19 cellular contexts compared by ENCODE assay signal in the genomic region with DNA sequence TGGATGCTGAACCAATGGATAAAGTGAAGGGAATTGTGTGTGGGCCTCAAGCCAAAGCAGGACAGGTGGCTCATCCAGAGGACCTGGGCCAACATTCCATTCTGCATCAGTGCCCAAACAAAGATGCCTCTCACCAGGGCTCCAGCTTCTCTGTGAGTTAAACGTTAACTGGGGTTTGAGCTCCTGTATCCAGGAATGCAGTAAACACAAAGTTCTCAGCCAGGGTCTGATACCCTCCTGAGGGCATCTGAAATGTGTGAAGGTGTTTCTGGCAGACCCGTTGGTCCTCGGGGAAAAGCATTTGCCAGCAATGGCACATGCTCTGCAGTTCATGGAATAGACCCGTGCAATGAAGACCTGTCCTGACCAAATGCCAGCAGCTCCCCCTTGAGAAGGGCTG. TPM values are rescaled to one million over a fixed set of nuclear protein-coding genes. Genes with fewer than 3 reads are reported as not detected.
DNase-seq lines count a peak whose midpoint lies in the region; ATAC-seq, FAIRE-seq and TF ChIP-seq lines count a peak whose summit lies in the region.
"Had no signal": no experiment of that assay in that cellular context is flagged by ENCODE, and none has a peak within 500 bp of the region (broad histone marks: within the 10 kb centered on the region; RNA-seq: fewer than 3 reads in every experiment).

No MANE protein-coding gene starts in this region.

- H3K4me2 ChIP-seq in A549, result peak overlapping the region; percentile 54

- H3K4me1 Mint-ChIP-seq in CD8-positive, alpha-beta T cell (ENCODE audit: low read depth), result no peaks in the 10 kb centered on the region
- H3K4me1 Mint-ChIP-seq: naive thymus-derived CD4-positive, alpha-beta T cell had no signal

- no peaks in the 10 kb centered on the region for H3K36me3 ChIP-seq in NT2/D1 (ENCODE audit: insufficient read depth, insufficient read length, low read length)
- no peaks in the 10 kb centered on the region for H3K36me3 ChIP-seq in CD8-positive, alpha-beta T cell (ENCODE audit: insufficient read depth, low read length)
- H3K36me3 ChIP-seq: breast epithelium, left ventricle myocardium inferior, suprapubic skin had no signal

- no peak for TF ChIP-seq POLR2A in A549 (IDR thresholded peaks at IDR 0.05; ENCODE audit: low read length)

- peak overlapping the region; percentile 53 to 69 for H3K27ac ChIP-seq in A549
- no peak overlapping the region for H3K27ac ChIP-seq in CD8-positive, alpha-beta T cell (ENCODE audit: low read depth, low read length)
- H3K27ac ChIP-seq: breast epithelium, left ventricle myocardium inferior, suprapubic skin had no signal

- H3K4me3 ChIP-seq in A549 (no peak overlapping the region), NT2/D1 (ENCODE audit: insufficient read length, low read depth) (no peak overlapping the region)
- no peak overlapping the region for H3K4me3 ChIP-seq in CD8-positive, alpha-beta T cell (ENCODE audit: low read depth, low read length)
- H3K4me3 ChIP-seq: breast epithelium, left ventricle myocardium inferior, suprapubic skin had no signal

- H3K9me3 ChIP-seq in A549 (no peaks in the 10 kb centered on the region), NT2/D1 (ENCODE audit: insufficient read depth, low read length) (no peaks in the 10 kb centered on the region)
- H3K9me3 ChIP-seq in CD8-positive, alpha-beta T cell (ENCODE audit: low read length), result no peaks in the 10 kb centered on the region
- H3K9me3 ChIP-seq: breast epithelium, left ventricle myocardium inferior, suprapubic skin had no signal

- H3K36me3 Mint-ChIP-seq in CD8-positive, alpha-beta T cell, result no peaks in the 10 kb centered on the region
- H3K36me3 Mint-ChIP-seq: naive thymus-derived CD4-positive, alpha-beta T cell had no signal

- peak; percentile 70 to 88; a peak in 5 of 6 replicates for ATAC-seq in A549
- ATAC-seq in CD8-positive, alpha-beta T cell, result no peak
- ATAC-seq in HG03432 (IDR thresholded peaks at IDR 0.05; ENCODE audit: unreplicated experiment), result no peak
- ATAC-seq: naive thymus-derived CD4-positive, alpha-beta T cell had no signal

- TF ChIP-seq CTCF in A549 (IDR thresholded peaks at IDR 0.05), result no peak
- no peak for TF ChIP-seq CTCF in CD8-positive, alpha-beta T cell (IDR thresholded peaks at IDR 0.05)

- FAIRE-seq in A549 (lab: Jason Lieb, UNC), result peak; percentile 89

- H3K27me3 Mint-ChIP-seq in CD8-positive, alpha-beta T cell (ENCODE audit: low read depth), result peaks cover 14% of the 10 kb centered on the region

- H3K9ac ChIP-seq in NT2/D1 (ENCODE audit: insufficient read length, low read depth), result no peak overlapping the region

- TF ChIP-seq RAD21 in A549 (conservative IDR thresholded peaks at IDR 0.05 in 1 of 2, IDR thresholded peaks at IDR 0.05 in 1 of 2), result no peak

- H3K4me1 ChIP-seq in A549, result peaks cover 27% of the 10 kb centered on the region
- H3K4me1 ChIP-seq in NT2/D1 (ENCODE audit: insufficient read depth, insufficient read length), result peaks cover 2% of the 10 kb centered on the region
- H3K4me1 ChIP-seq in CD8-positive, alpha-beta T cell (ENCODE audit: insufficient read depth, low read length), result no peaks in the 10 kb centered on the region
- H3K4me1 ChIP-seq: breast epithelium, left ventricle myocardium inferior, suprapubic skin had no signal

- WGBS in A549 (ENCODE audit: missing lambda C conversion rate), result 3% methylated on average over 4 of the region's 4 CpGs

- POLR2A ChIA-PET in A549 (lab: Yijun Ruan, JAX), result interaction anchor here (0.8 to 1.7 kb wide), 4 partner anchors 11 to 216 kb away, joined by 3 to 7 read pairs (median 4); a partner anchor contains a TSS
- POLR2A ChIA-PET in CD8-positive, alpha-beta T cell (lab: Charles Lee), result no interaction called here

- intact Hi-C loops in CD8-positive, alpha-beta T cell (cut with DNase I, micrococcal nuclease), result no loop called here

- CTCF ChIA-PET in A549 (lab: Yijun Ruan, JAX), result interaction anchor here (1.2 to 1.6 kb wide), 6 partner anchors 11 to 439 kb away, joined by 4 to 17 read pairs (median 4); no protein-coding TSS in a partner anchor
- CTCF ChIA-PET in CD8-positive, alpha-beta T cell (lab: Charles Lee), result interaction anchor here (0.8 kb wide), 1 partner anchor 11 kb away, joined by 3 read pairs; no protein-coding TSS in a partner anchor

- H3K9me3 Mint-ChIP-seq in CD8-positive, alpha-beta T cell, result no peaks in the 10 kb centered on the region
- H3K9me3 Mint-ChIP-seq: naive thymus-derived CD4-positive, alpha-beta T cell had no signal

- H3K27me3 ChIP-seq in NT2/D1 (ENCODE audit: insufficient read depth, insufficient read length), result no peaks in the 10 kb centered on the region
- no peaks in the 10 kb centered on the region for H3K27me3 ChIP-seq in CD8-positive, alpha-beta T cell (ENCODE audit: insufficient read depth, low read length)
- H3K27me3 ChIP-seq: breast epithelium, suprapubic skin had no signal

- H3K27ac Mint-ChIP-seq in CD8-positive, alpha-beta T cell, result no peak overlapping the region
- H3K27ac Mint-ChIP-seq: naive thymus-derived CD4-positive, alpha-beta T cell had no signal

- TF ChIP-seq EP300 in A549 (IDR thresholded peaks at IDR 0.05), result no peak

- DNase-seq in A549 (ENCODE audit: low read depth in 1 of 2, low spot score in 1 of 2) (peak; percentile 33 to 81), LoVo (ENCODE audit: low spot score) (peak; percentile 72), NT2/D1 (ENCODE audit: low read depth, low spot score) (peak; percentile 38), kidney tubule cell (ENCODE audit: low spot score) (peak; percentile 98), epidermal melanocyte (ENCODE audit: insufficient read length, low spot score) (no peak)
- no peak for DNase-seq in CD8-positive, alpha-beta T cell
- no peak for DNase-seq in activated CD8-positive, alpha-beta memory T cell treated with anti-CD3 and anti-CD28 coated beads, Interleukin-2, amount 50 U/mL, for 4 hours
- DNase-seq: activated naive CD4-positive, alpha-beta T cell treated with Interleukin-2 at 50 U/mL for 16 hours; left ventricle myocardium inferior; MM.1S; naive thymus-derived CD4-positive, alpha-beta T cell; NCI-H446 treated with DMSO at 0.1 percent for 48 hours; stimulated activated CD4-positive, alpha-beta T cell treated with anti-CD3 and anti-CD28 coated beads, Interleukin-2, amount 100 ng/mL, for 24 hours had no signal

- H3K4me3 Mint-ChIP-seq in CD8-positive, alpha-beta T cell, result no peak overlapping the region
- H3K4me3 Mint-ChIP-seq: naive thymus-derived CD4-positive, alpha-beta T cell had no signal

TF ChIP-seq in A549, 52 proteins besides CTCF, POLR2A, EP300 and RAD21:
- TF ChIP-seq FOXS1 (CRISPR knock-in tag; IDR thresholded peaks at IDR 0.05), result no peak
- no peak for TF ChIP-seq EHMT2 (IDR thresholded peaks at IDR 0.05; ENCODE audit: low read depth)
- TF ChIP-seq POLR2AphosphoS2 (conservative IDR thresholded peaks at IDR 0.05; ENCODE audit: low read length), result no peak
- TF ChIP-seq, protein P1, sequence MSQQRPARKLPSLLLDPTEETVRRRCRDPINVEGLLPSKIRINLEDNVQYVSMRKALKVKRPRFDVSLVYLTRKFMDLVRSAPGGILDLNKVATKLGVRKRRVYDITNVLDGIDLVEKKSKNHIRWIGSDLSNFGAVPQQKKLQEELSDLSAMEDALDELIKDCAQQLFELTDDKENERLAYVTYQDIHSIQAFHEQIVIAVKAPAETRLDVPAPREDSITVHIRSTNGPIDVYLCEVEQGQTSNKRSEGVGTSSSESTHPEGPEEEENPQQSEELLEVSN (IDR thresholded peaks at IDR 0.05; ENCODE audit: borderline replicate concordance, low read depth), result 0 out of 2 replicates have a peak, but pooled peaks have one; percentile 31
- TF ChIP-seq ZSCAN20 (CRISPR knock-in tag; IDR thresholded peaks at IDR 0.05), result no peak
- no peak for TF ChIP-seq HDAC2 (IDR thresholded peaks at IDR 0.05)
- TF ChIP-seq, protein P2, sequence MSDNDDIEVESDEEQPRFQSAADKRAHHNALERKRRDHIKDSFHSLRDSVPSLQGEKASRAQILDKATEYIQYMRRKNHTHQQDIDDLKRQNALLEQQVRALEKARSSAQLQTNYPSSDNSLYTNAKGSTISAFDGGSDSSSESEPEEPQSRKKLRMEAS (IDR thresholded peaks at IDR 0.05), result peak; percentile 74
- TF ChIP-seq, protein P3, sequence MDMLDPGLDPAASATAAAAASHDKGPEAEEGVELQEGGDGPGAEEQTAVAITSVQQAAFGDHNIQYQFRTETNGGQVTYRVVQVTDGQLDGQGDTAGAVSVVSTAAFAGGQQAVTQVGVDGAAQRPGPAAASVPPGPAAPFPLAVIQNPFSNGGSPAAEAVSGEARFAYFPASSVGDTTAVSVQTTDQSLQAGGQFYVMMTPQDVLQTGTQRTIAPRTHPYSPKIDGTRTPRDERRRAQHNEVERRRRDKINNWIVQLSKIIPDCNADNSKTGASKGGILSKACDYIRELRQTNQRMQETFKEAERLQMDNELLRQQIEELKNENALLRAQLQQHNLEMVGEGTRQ (IDR thresholded peaks at IDR 0.05), result no peak
- TF ChIP-seq ZNF302 (CRISPR knock-in tag; IDR thresholded peaks at IDR 0.05), result peak; percentile 64; the same call in 1 of the 2 replicates
- TF ChIP-seq TP53 (CRISPR knock-in tag; IDR thresholded peaks at IDR 0.05), result no peak
- no peak for TF ChIP-seq SREBF2 (IDR thresholded peaks at IDR 0.05)
TF ChIP-seq in A549: peak in this region for 3.

RNA-seq across cellular contexts. Expression of a gene that starts 33.9 kb away (rescaled TPM):
- polyA plus RNA-seq in A549 (2011; rRNA removed) (229 and 266 TPM in 2 replicates), A549 (2017; fragmentation: RNase III; extraction: RNeasy Plus Mini Kit Qiagen cat#74134 plus additional on column Dnase treatment) (201 to 238 TPM (median 226 TPM) in 3 replicates)
- 289 and 302 TPM in 2 replicates for polyA plus RNA-seq in A549 (2012; cell fraction: cytosol; rRNA removed)
- polyA plus RNA-seq in A549 (2012; cell fraction: nucleus; rRNA removed), result 133 and 164 TPM in 2 replicates
- polyA minus RNA-seq in A549 (2011; rRNA and poly(A)+ RNA removed), result 295 and 303 TPM in 2 replicates
- 1 to 10 TPM; 4.5 to 5.2 TPM for total RNA-seq in CD8-positive, alpha-beta T cell

RNA-seq across cellular contexts. Expression of a gene that starts 53.3 kb away (rescaled TPM):
- polyA plus RNA-seq in A549 (2011; rRNA removed), result not detected in 2 replicates
- 0.04 TPM in 1 of 2 replicates, not detected in the other for polyA plus RNA-seq in A549 (2012; cell fraction: cytosol; rRNA removed)
- not detected in 2 replicates for polyA plus RNA-seq in A549 (2012; cell fraction: nucleus; rRNA removed)
- 0.07 TPM in 1 of 3 replicates, not detected in the others for polyA plus RNA-seq in A549 (2017; fragmentation: RNase III; extraction: RNeasy Plus Mini Kit Qiagen cat#74134 plus additional on column Dnase treatment)
- not detected in 2 replicates for polyA minus RNA-seq in A549 (2011; rRNA and poly(A)+ RNA removed)
- 1 to 10 TPM; 2.2 to 2.7 TPM for total RNA-seq in CD8-positive, alpha-beta T cell
- total RNA-seq: fibroblast of lung, HT1080, RPMI7951 had no signal
- polyA plus RNA-seq: fibroblast of lung had no signal

Comparison
In these comparisons a context has a peak if more than half of its experiments do, and no peak if none do; other contexts are left out.
1. ATAC-seq: peak in A549 (2 of 2); none in CD8-positive, alpha-beta T cell (single experiment) and HG03432 (single experiment).
2. DNase-seq: peak in A549 (2 of 2), LoVo (single experiment), NT2/D1 (single experiment) and kidney tubule cell (single experiment); none in CD8-positive, alpha-beta T cell (0 of 7), activated CD8-positive, alpha-beta memory T cell treated with anti-CD3 and anti-CD28 coated beads, Interleukin-2, amount 50 U/mL, for 4 hours (single experiment) and epidermal melanocyte (single experiment).